23 cellular contexts compared by ENCODE assay signal in the genomic region with DNA sequence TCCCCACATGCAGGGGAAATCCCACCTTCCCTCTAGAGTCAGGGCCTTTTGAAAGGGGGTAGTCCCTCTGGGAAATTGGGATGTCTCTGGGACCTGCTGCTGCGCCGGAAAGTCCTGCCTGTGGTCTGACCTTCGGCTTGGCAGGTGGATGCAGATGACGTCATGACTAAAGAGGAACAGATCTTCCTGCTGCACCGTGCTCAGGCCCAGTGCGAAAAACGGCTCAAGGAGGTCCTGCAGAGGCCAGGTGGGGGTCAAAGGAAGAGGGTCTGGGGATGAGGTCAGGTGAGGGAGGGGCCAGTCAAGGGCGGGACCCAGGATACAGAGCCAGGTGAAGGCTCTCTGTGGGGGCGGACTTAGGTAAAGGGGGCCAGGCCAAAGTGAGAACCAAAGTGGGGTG. TPM values are rescaled to one million over a fixed set of nuclear protein-coding genes. Genes with fewer than 3 reads are reported as not detected.
A peak's percentile ranks its signal among the peaks of the same experiment; 100 is the strongest.
DNase-seq lines count a peak whose midpoint lies in the region; ATAC-seq, FAIRE-seq and TF ChIP-seq lines count a peak whose summit lies in the region.
"Had no signal": no experiment of that assay in that cellular context is flagged by ENCODE, and none has a peak within 500 bp of the region (broad histone marks: within the 10 kb centered on the region; RNA-seq: fewer than 3 reads in every experiment).

No MANE protein-coding gene starts in this region.

- H3K4me1 ChIP-seq in right cardiac atrium (ENCODE audit: control insufficient read depth, insufficient read depth, low read length): peaks cover 14% of the 10 kb centered on the region
- peaks cover 0 to 29% of the 10 kb centered on the region in 2 donors for H3K4me1 ChIP-seq in right atrium auricular region
- H3K4me1 ChIP-seq in astrocyte (ENCODE audit: insufficient read depth, low read length): peaks cover 7% of the 10 kb centered on the region
- H3K4me1 ChIP-seq in neural progenitor cell: peaks cover 4% of the 10 kb centered on the region
- H3K4me1 ChIP-seq in tibial artery: peaks cover 0 to 52% (median 38%) of the 10 kb centered on the region in 4 donors

- peaks cover 3% of the 10 kb centered on the region for H3K9me3 Mint-ChIP-seq in astrocyte (ENCODE audit: unreplicated experiment)
- no peaks in the 10 kb centered on the region for H3K9me3 Mint-ChIP-seq in neural progenitor cell
- H3K9me3 Mint-ChIP-seq: CD8-positive, alpha-beta T cell; H9; HFFc6 had no signal

- 61% methylated on average over 9 of the region's 9 CpGs for WGBS in right cardiac atrium

- H3K4me2 ChIP-seq in astrocyte (ENCODE audit: low read length) (no peak overlapping the region), neural progenitor cell (no peak overlapping the region)
- H3K4me2 ChIP-seq: KMS-11 had no signal

- H3K4me3 ChIP-seq in right cardiac atrium (ENCODE audit: low read length) (no peak overlapping the region), right atrium auricular region (no peak overlapping the region), astrocyte (ENCODE audit: insufficient read depth, low read depth, low read length) (no peak overlapping the region), neural progenitor cell (no peak overlapping the region), tibial artery (no peak overlapping the region)
- H3K4me3 ChIP-seq: A549 had no signal

- intact Hi-C loops in right cardiac atrium (cut with DNase I) (loop anchor here in 3 of 4 donors (2.0 to 5.0 kb wide), 3 partner anchors 27 to 189 kb away; no protein-coding TSS in a partner anchor), tibial artery (cut with DNase I; ENCODE audit: low total_unique reads) (loop anchor here (2.0 kb wide), 1 partner anchor 27 kb away; no protein-coding TSS in a partner anchor)

- no peak overlapping the region for H3K4me3 Mint-ChIP-seq in astrocyte (ENCODE audit: unreplicated experiment)
- H3K4me3 Mint-ChIP-seq in neural progenitor cell: peak overlapping the region; percentile 16
- H3K4me3 Mint-ChIP-seq: CD8-positive, alpha-beta T cell; HFFc6 had no signal

- no peak overlapping the region for H3K27ac ChIP-seq in right cardiac atrium (ENCODE audit: low read length)
- peak overlapping the region in 1 of 2 donors; percentile 22 for H3K27ac ChIP-seq in right atrium auricular region
- H3K27ac ChIP-seq in astrocyte (ENCODE audit: low read depth, low read length): no peak overlapping the region
- no peak overlapping the region for H3K27ac ChIP-seq in neural progenitor cell
- peak overlapping the region; percentile 72 to 77 for H3K27ac ChIP-seq in tibial artery
- H3K27ac ChIP-seq: KMS-11 had no signal

- DNase-seq in right cardiac atrium (peak; percentile 15 to 63 (median 48)), right atrium auricular region (ENCODE audit: low spot score) (no peak), astrocyte (ENCODE audit: low read depth) (no peak), neural progenitor cell (ENCODE audit: low spot score) (no peak), tibial artery (peak in 1 of 2 donors; percentile 60), nucleus accumbens (lab: John Stamatoyannopoulos, UW) (no peak)
- no peak for DNase-seq in stimulated activated CD4-positive, alpha-beta T cell treated with anti-CD3 and anti-CD28 coated beads, Interleukin-12 subunit alpha, Interleukin-12 subunit beta, amount 100 ng/mL, for 4 hours
- DNase-seq: CD8-positive, alpha-beta T cell; DND-41; H9; HFFc6; MV-4-11; NCI-H1105 treated with DMSO at 0.1 percent for 48 hours; NCI-H1694; NCI-H2081; NCI-H2171; NCI-H345; NCI-H524 treated with DMSO at 0.1 percent for 48 hours had no signal

- H3K27me3 Mint-ChIP-seq in astrocyte (ENCODE audit: low read depth, unreplicated experiment) (peaks cover 70% of the 10 kb centered on the region), neural progenitor cell (ENCODE audit: insufficient read depth, low read depth) (peaks cover 12% of the 10 kb centered on the region)

- no peaks in the 10 kb centered on the region for H3K9me3 ChIP-seq in right cardiac atrium (ENCODE audit: control insufficient read depth, low read length)
- no peaks in the 10 kb centered on the region for H3K9me3 ChIP-seq in right atrium auricular region
- H3K9me3 ChIP-seq in astrocyte (ENCODE audit: insufficient read depth, low read depth, low read length): no peaks in the 10 kb centered on the region
- H3K9me3 ChIP-seq in neural progenitor cell (ENCODE audit: low read depth): no peaks in the 10 kb centered on the region
- H3K9me3 ChIP-seq in tibial artery: no peaks in the 10 kb centered on the region
- H3K9me3 ChIP-seq: A549 had no signal

- ATAC-seq in right cardiac atrium (no peak), HG02588 (IDR thresholded peaks at IDR 0.05; ENCODE audit: unreplicated experiment) (no peak)
- ATAC-seq: CD8-positive, alpha-beta T cell had no signal

- peaks cover 10% of the 10 kb centered on the region for H4K20me1 ChIP-seq in astrocyte (ENCODE audit: insufficient read depth, low read length)
- no peaks in the 10 kb centered on the region for H4K20me1 ChIP-seq in neural progenitor cell (ENCODE audit: low read depth)

- H3K27me3 ChIP-seq in right cardiac atrium (ENCODE audit: control insufficient read depth, insufficient read depth) (no peaks in the 10 kb centered on the region), right atrium auricular region (no peaks in the 10 kb centered on the region), astrocyte (ENCODE audit: insufficient read depth, low read length) (peaks cover 14% of the 10 kb centered on the region), neural progenitor cell (peaks cover 80% of the 10 kb centered on the region), tibial artery (no peaks in the 10 kb centered on the region)

- H3K4me1 Mint-ChIP-seq in astrocyte (ENCODE audit: low read depth, unreplicated experiment) (peaks cover 3% of the 10 kb centered on the region), neural progenitor cell (peaks cover 20% of the 10 kb centered on the region)

- H3K36me3 Mint-ChIP-seq in astrocyte (ENCODE audit: low read depth, unreplicated experiment): no peaks in the 10 kb centered on the region
- H3K36me3 Mint-ChIP-seq in neural progenitor cell: no peaks in the 10 kb centered on the region
- H3K36me3 Mint-ChIP-seq: CD8-positive, alpha-beta T cell had no signal

- FAIRE-seq in astrocyte (lab: Jason Lieb, UNC): no peak
- FAIRE-seq: A549, GM12891 had no signal

- no peaks in the 10 kb centered on the region for H3F3A ChIP-seq in neural progenitor cell (ENCODE audit: low read depth)

- no peak overlapping the region for H2AFZ ChIP-seq in astrocyte (ENCODE audit: low read depth, low read length)
- H2AFZ ChIP-seq in neural progenitor cell (replicated peaks): no peak overlapping the region

- H3K79me2 ChIP-seq in astrocyte (ENCODE audit: insufficient read depth, low read length) (no peaks in the 10 kb centered on the region), neural progenitor cell (ENCODE audit: low read depth) (no peaks in the 10 kb centered on the region)

- no peaks in the 10 kb centered on the region for H3K36me3 ChIP-seq in right atrium auricular region
- H3K36me3 ChIP-seq in astrocyte (ENCODE audit: insufficient read depth, low read length): no peaks in the 10 kb centered on the region
- H3K36me3 ChIP-seq in neural progenitor cell: no peaks in the 10 kb centered on the region
- H3K36me3 ChIP-seq in tibial artery: no peaks in the 10 kb centered on the region

- no peak for TF ChIP-seq CTCF in right atrium auricular region (IDR thresholded peaks at IDR 0.05)
- no peak for TF ChIP-seq CTCF in astrocyte (IDR thresholded peaks at IDR 0.05; ENCODE audit: insufficient read depth, low read depth, low read length)
- TF ChIP-seq CTCF in neural progenitor cell (IDR thresholded peaks at IDR 0.05): no peak
- no peak for TF ChIP-seq CTCF in tibial artery (IDR thresholded peaks at IDR 0.05)

- H3K27ac Mint-ChIP-seq in astrocyte (ENCODE audit: unreplicated experiment) (peak overlapping the region; percentile 18), neural progenitor cell (peak overlapping the region; percentile 47)
- H3K27ac Mint-ChIP-seq: CD8-positive, alpha-beta T cell; H9; HFFc6 had no signal

- H3K9ac ChIP-seq in astrocyte (ENCODE audit: low read length) (no peak overlapping the region), neural progenitor cell (no peak overlapping the region)
- H3K9ac ChIP-seq: KMS-11 had no signal

RNA-seq across cellular contexts. Expression of a gene that starts 16.2 kb away (rescaled TPM):
- 10 to 100 TPM in 3 of 4 donors, 1 to 10 TPM in 1; 9.3 to 15.6 (median 12.6) TPM for total RNA-seq in right cardiac atrium
- polyA plus RNA-seq in right cardiac atrium: 18.5 TPM
- 10 to 100 TPM in 1 of 2 donors, 1 to 10 TPM in 1; 7.2 to 10.1 TPM for total RNA-seq in right atrium auricular region
- 4.4 and 5.2 TPM in 2 replicates for total RNA-seq in astrocyte
- total RNA-seq in neural progenitor cell (ENCODE audit: low replicate concordance): 0.43 TPM in 1 of 2 replicates, not detected in the other
- total RNA-seq: CD8-positive, alpha-beta T cell had no signal

RNA-seq across cellular contexts. Expression of a gene that starts 30.5 kb away (rescaled TPM):
- total RNA-seq in right cardiac atrium (100 to 1,000 TPM in 3 of 4 donors, 10 to 100 TPM in 1; 42.7 to 442 (median 293) TPM), right atrium auricular region (100 to 1,000 TPM; 208 to 223 TPM), astrocyte (0.43 and 0.89 TPM in 2 replicates), neural progenitor cell (ENCODE audit: low replicate concordance) (not detected in 2 replicates)
- 1,012 TPM for polyA plus RNA-seq in right cardiac atrium
- total RNA-seq: CD8-positive, alpha-beta T cell; HT1080 had no signal

Comparison
In these comparisons a context has a peak if more than half of its experiments do, and no peak if none do; other contexts are left out.
1. DNase-seq: peak in right cardiac atrium (3 of 3); none in right atrium auricular region (single experiment), astrocyte (single experiment), neural progenitor cell (single experiment), stimulated activated CD4-positive, alpha-beta T cell treated with anti-CD3 and anti-CD28 coated beads, Interleukin-12 subunit alpha, Interleukin-12 subunit beta, amount 100 ng/mL, for 4 hours (single experiment) and nucleus accumbens (0 of 56).
2. H3K27ac ChIP-seq: peak in tibial artery (2 of 2); none in right cardiac atrium (single experiment), astrocyte (single experiment) and neural progenitor cell (single experiment).
3. RNA of a gene that starts 30.5 kb away (total RNA-seq): 42.7 to 442 TPM in right cardiac atrium and 208 to 223 TPM in right atrium auricular region; 0.43 to 0.89 TPM in astrocyte and not detected in neural progenitor cell; every median in the first group is over 10 times any median in the second.